Comparison of ENCODE assay signal across 9 cellular contexts in the genomic region with DNA sequence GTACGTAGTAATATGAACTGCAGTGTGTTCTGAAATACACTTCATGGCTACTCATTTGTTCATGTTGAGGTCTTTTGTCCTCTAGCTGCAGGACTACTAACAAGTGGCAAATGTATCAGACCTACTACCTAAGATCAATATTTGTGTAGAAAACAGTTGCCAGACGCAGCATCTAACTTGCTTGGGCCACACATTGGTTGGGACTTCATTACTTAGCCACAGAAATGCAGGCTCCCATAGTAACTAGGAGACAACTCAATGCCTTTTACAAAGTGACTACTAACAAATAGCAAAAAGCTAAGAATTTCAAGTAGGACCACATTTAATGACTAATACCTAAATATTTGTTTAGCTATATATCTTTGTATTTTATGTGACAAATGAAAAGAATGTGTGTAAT. TPM values are rescaled to one million over a fixed set of nuclear protein-coding genes. Genes with fewer than 3 reads are reported as not detected.
"Had no signal": no experiment of that assay in that cellular context is flagged by ENCODE, and none has a peak within 500 bp of the region (broad histone marks: within the 10 kb centered on the region; RNA-seq: fewer than 3 reads in every experiment).

No MANE protein-coding gene starts in this region.

- ATAC-seq: HepG2, K562 had no signal

- H3K9ac ChIP-seq: KMS-11 had no signal

- H3K4me3 ChIP-seq: K562 had no signal

- DNase-seq: IMR-90, KBM-7, KG1 had no signal

- H3K4me2 ChIP-seq: KMS-11 had no signal

- H3K27ac ChIP-seq: HL-60, KMS-11 had no signal

RNA-seq across cellular contexts. Expression of gene CT47C1, which starts 2.5 kb away (rescaled TPM):
- total RNA-seq: HepG2, HT-29, HT1080, IMR-90, K562 had no signal

RNA-seq across cellular contexts. Expression of gene KIAA1210, which starts 52.3 kb away (rescaled TPM):
- total RNA-seq: HepG2, HT-29, HT1080, IMR-90, K562 had no signal
